16 cellular contexts compared by ENCODE assay signal in genomic region chr5:58181578-58182286, GRCh38.
A peak's percentile ranks its signal among the peaks of the same experiment; 100 is the strongest.
DNase-seq lines count a peak whose midpoint lies in the region; ATAC-seq, FAIRE-seq and TF ChIP-seq lines count a peak whose summit lies in the region.
"Had no signal": no experiment of that assay in that cellular context is flagged by ENCODE, and none has a peak within 500 bp of the region (broad histone marks: within the 10 kb centered on the region; RNA-seq: fewer than 3 reads in every experiment).

No MANE protein-coding gene starts in this region.

- peaks cover 56% of the 10 kb centered on the region for H3K4me1 Mint-ChIP-seq in HFFc6 (ENCODE audit: low read depth)
- no peaks in the 10 kb centered on the region for H3K4me1 Mint-ChIP-seq in naive thymus-derived CD4-positive, alpha-beta T cell
- H3K4me1 Mint-ChIP-seq: CD14-positive monocyte had no signal

- DNase-seq in A549 (ENCODE audit: low read depth in 1 of 2, low spot score in 1 of 2) (no peak), HFFc6 (no peak), ascending aorta (ENCODE audit: low spot score in 2 of 2) (no peak), neuronal stem cell (ENCODE audit: low spot score) (no peak), NCI-H1048 (lab: John Stamatoyannopoulos, UW) (no peak), RWPE1 (ENCODE audit: low spot score) (no peak)
- DNase-seq in naive thymus-derived CD4-positive, alpha-beta T cell = no peak
- DNase-seq: COR-L47, KBM-7, NCI-H1436 treated with DMSO at 0.1 percent for 48 hours, NCI-H2029 treated with DMSO at 0.1 percent for 48 hours, NCI-H774 had no signal

- no peak overlapping the region for H2BK5ac ChIP-seq in neuronal stem cell (ENCODE audit: low read length)

- peak overlapping the region; percentile 76 for H2AFZ ChIP-seq in neuronal stem cell (ENCODE audit: low read length)

- H3K4me2 ChIP-seq in A549 (peak overlapping the region; percentile 43), neuronal stem cell (ENCODE audit: insufficient read depth, low read length, poor library complexity, severe bottlenecking) (no peak overlapping the region)

- TF ChIP-seq CTCF in A549 (IDR thresholded peaks at IDR 0.05) (no peak), HFFc6 (IDR thresholded peaks at IDR 0.05) (no peak), ascending aorta (IDR thresholded peaks at IDR 0.05) (no peak), RWPE1 (conservative IDR thresholded peaks at IDR 0.05; ENCODE audit: low read depth) (no peak)

- H3K4me1 ChIP-seq in A549 (peaks cover 55% of the 10 kb centered on the region), ascending aorta (peaks cover 0 to 12% of the 10 kb centered on the region in 2 donors), neuronal stem cell (ENCODE audit: control insufficient read depth in 2 of 2, insufficient read depth in 1 of 2, low read depth in 1 of 2, low read length in 2 of 2) (peaks cover 6 to 9% of the 10 kb centered on the region in 2 donors)
- no peaks in the 10 kb centered on the region for H3K4me1 ChIP-seq in naive thymus-derived CD4-positive, alpha-beta T cell (ENCODE audit: control insufficient read depth in 2 of 2, insufficient read depth in 2 of 2, low read length in 2 of 2)

- H3K4me3 ChIP-seq in A549 = no peak overlapping the region
- no peak overlapping the region for H3K4me3 ChIP-seq in ascending aorta
- H3K4me3 ChIP-seq in neuronal stem cell (ENCODE audit: low read length in 2 of 2) = no peak overlapping the region
- no peak overlapping the region for H3K4me3 ChIP-seq in naive thymus-derived CD4-positive, alpha-beta T cell (ENCODE audit: low read length)
- H3K4me3 ChIP-seq: SK-N-MC had no signal

- peak overlapping the region; percentile 19; the same call in 1 of the 2 replicates for H3K4me3 Mint-ChIP-seq in HFFc6
- H3K4me3 Mint-ChIP-seq in naive thymus-derived CD4-positive, alpha-beta T cell = no peak overlapping the region
- H3K4me3 Mint-ChIP-seq: CD14-positive monocyte had no signal

- no peak for TF ChIP-seq EP300 in A549 (IDR thresholded peaks at IDR 0.05)

- H3K18ac ChIP-seq in neuronal stem cell (ENCODE audit: low read length) = no peak overlapping the region

- no peak overlapping the region for H3K14ac ChIP-seq in neuronal stem cell (ENCODE audit: low read length)

- TF ChIP-seq POLR2A in A549 (IDR thresholded peaks at IDR 0.05; ENCODE audit: low read length) = no peak

- ATAC-seq in A549 (peak in 1 of 2 experiments; percentile 30; a peak in 1 of 6 replicates), HG03439 (IDR thresholded peaks at IDR 0.05; ENCODE audit: unreplicated experiment) (no peak)
- ATAC-seq in naive thymus-derived CD4-positive, alpha-beta T cell = no peak
- ATAC-seq: Right ventricle myocardium inferior had no signal

- CTCF ChIA-PET in A549 (lab: Yijun Ruan, JAX) (interaction anchor here (0.7 to 4.0 kb wide), 5 partner anchors 279 to 882 kb away, joined by 3 to 17 read pairs (median 3); no protein-coding TSS in a partner anchor), RWPE1 (lab: Yijun Ruan, JAX) (interaction anchor here (1.0 kb wide), 1 partner anchor 22 kb away, joined by 4 read pairs; no protein-coding TSS in a partner anchor)
- CTCF ChIA-PET in naive thymus-derived CD4-positive, alpha-beta T cell (lab: Charles Lee) = no interaction called here

- POLR2A ChIA-PET in A549 (lab: Yijun Ruan, JAX) (no interaction called here), RWPE1 (lab: Yijun Ruan, JAX; ENCODE audit: low non-redundant PET) (interaction anchor here (0.7 kb wide), 1 partner anchor 21 kb away, joined by 3 read pairs; no protein-coding TSS in a partner anchor)
- POLR2A ChIA-PET in naive thymus-derived CD4-positive, alpha-beta T cell (lab: Charles Lee) = no interaction called here

- 50% methylated on average over 6 of the region's 6 CpGs for WGBS in A549 (ENCODE audit: missing lambda C conversion rate)
- no CpG with 5 or more reads among the region's 6 CpGs for WGBS in neuronal stem cell (ENCODE audit: extremely low coverage in 2 of 2, insufficient read length in 2 of 2, insufficient replicate concordance in 1 of 2), 2 donors

- H3K36me3 ChIP-seq in ascending aorta = no peaks in the 10 kb centered on the region
- no peaks in the 10 kb centered on the region for H3K36me3 ChIP-seq in neuronal stem cell (replicated peaks in 1 of 2; ENCODE audit: control insufficient read depth in 2 of 2, insufficient read depth in 2 of 2, low read length in 2 of 2)
- no peaks in the 10 kb centered on the region for H3K36me3 ChIP-seq in naive thymus-derived CD4-positive, alpha-beta T cell (ENCODE audit: control insufficient read depth in 2 of 3, insufficient read depth in 3 of 3, low read length in 3 of 3)

- no peak overlapping the region for H4K8ac ChIP-seq in neuronal stem cell (ENCODE audit: low read depth, low read length)

- H2BK120ac ChIP-seq in neuronal stem cell (ENCODE audit: low read depth, low read length) = no peak overlapping the region

- peak; percentile 68 for FAIRE-seq in A549 (lab: Jason Lieb, UNC)

- intact Hi-C loops in ascending aorta (cut with DNase I) = no loop called here
- intact Hi-C loops in naive thymus-derived CD4-positive, alpha-beta T cell (cut with micrococcal nuclease) = no loop called here

- H3K27me3 ChIP-seq in ascending aorta (no peaks in the 10 kb centered on the region), neuronal stem cell (ENCODE audit: control insufficient read depth in 3 of 3, insufficient read depth in 3 of 3, low read depth in 1 of 3, low read length in 3 of 3) (no peaks in the 10 kb centered on the region)
- no peaks in the 10 kb centered on the region for H3K27me3 ChIP-seq in naive thymus-derived CD4-positive, alpha-beta T cell (ENCODE audit: control insufficient read depth in 2 of 2, insufficient read depth in 2 of 2, low read length in 2 of 2)

- H3K4ac ChIP-seq in neuronal stem cell (ENCODE audit: low read length) = no peak overlapping the region

- no peak overlapping the region for H4K91ac ChIP-seq in neuronal stem cell (ENCODE audit: low read depth, low read length, poor library complexity)

- no peaks in the 10 kb centered on the region for H3K9me3 ChIP-seq in A549
- H3K9me3 ChIP-seq in ascending aorta = no peaks in the 10 kb centered on the region
- no peaks in the 10 kb centered on the region for H3K9me3 ChIP-seq in neuronal stem cell (replicated peaks in 1 of 2; ENCODE audit: control insufficient read depth in 2 of 2, insufficient read depth in 1 of 2, low read depth in 1 of 2, low read length in 2 of 2)
- H3K9me3 ChIP-seq in naive thymus-derived CD4-positive, alpha-beta T cell (ENCODE audit: control insufficient read depth in 2 of 3, low read length in 3 of 3) = no peaks in the 10 kb centered on the region

- H3K27ac ChIP-seq in A549 (peak overlapping the region; percentile 85 to 91), ascending aorta (peak overlapping the region; percentile 11 to 26), neuronal stem cell (replicated peaks; ENCODE audit: low read length) (no peak overlapping the region), RWPE1 (no peak overlapping the region)
- no peak overlapping the region for H3K27ac ChIP-seq in naive thymus-derived CD4-positive, alpha-beta T cell (ENCODE audit: low read depth, low read length)
- H3K27ac ChIP-seq: SK-N-MC had no signal

- peak overlapping the region; percentile 34 for H3K27ac Mint-ChIP-seq in HFFc6
- H3K27ac Mint-ChIP-seq in naive thymus-derived CD4-positive, alpha-beta T cell = no peak overlapping the region
- H3K27ac Mint-ChIP-seq: CD14-positive monocyte had no signal

- no peak overlapping the region for H2AK5ac ChIP-seq in neuronal stem cell (ENCODE audit: low read depth, low read length)

- H3K9me3 Mint-ChIP-seq in HFFc6 = no peaks in the 10 kb centered on the region
- no peaks in the 10 kb centered on the region for H3K9me3 Mint-ChIP-seq in naive thymus-derived CD4-positive, alpha-beta T cell

- no peak overlapping the region for H2BK15ac ChIP-seq in neuronal stem cell (ENCODE audit: low read length)

- no peaks in the 10 kb centered on the region for H3K36me3 Mint-ChIP-seq in HFFc6 (ENCODE audit: low read depth)
- no peaks in the 10 kb centered on the region for H3K36me3 Mint-ChIP-seq in naive thymus-derived CD4-positive, alpha-beta T cell
- H3K36me3 Mint-ChIP-seq: CD14-positive monocyte had no signal

- no peak overlapping the region for H3K9ac ChIP-seq in neuronal stem cell (ENCODE audit: low read depth, low read length, poor library complexity)

- no peaks in the 10 kb centered on the region for H3K27me3 Mint-ChIP-seq in HFFc6 (ENCODE audit: insufficient read depth)
- peaks cover 0 to 8% (median 0%) of the 10 kb centered on the region in 5 donors for H3K27me3 Mint-ChIP-seq in naive thymus-derived CD4-positive, alpha-beta T cell

- H3K79me1 ChIP-seq in neuronal stem cell (ENCODE audit: low read depth, low read length) = no peaks in the 10 kb centered on the region

- H3K23ac ChIP-seq in neuronal stem cell (ENCODE audit: low read depth, low read length, poor library complexity) = no peak overlapping the region

- TF ChIP-seq RAD21 in A549 (conservative IDR thresholded peaks at IDR 0.05 in 1 of 2, IDR thresholded peaks at IDR 0.05 in 1 of 2) = no peak

- H2BK12ac ChIP-seq in neuronal stem cell (ENCODE audit: low read length) = no peak overlapping the region

TF ChIP-seq in A549, 52 proteins besides CTCF, POLR2A, EP300 and RAD21 (continues in another document):
- TF ChIP-seq NR3C1 (IDR thresholded peaks at IDR 0.05) = no peak
- TF ChIP-seq GATA3 (IDR thresholded peaks at IDR 0.05; ENCODE audit: borderline replicate concordance) = 0 out of 2 replicates have a peak, but pooled peaks have one; percentile 49
- TF ChIP-seq EHMT2 (IDR thresholded peaks at IDR 0.05; ENCODE audit: low read depth) = no peak
- TF ChIP-seq FOXS1 (CRISPR knock-in tag; IDR thresholded peaks at IDR 0.05) = no peak
- TF ChIP-seq ZSCAN20 (CRISPR knock-in tag; IDR thresholded peaks at IDR 0.05) = no peak
- no peak for TF ChIP-seq KDM1A (IDR thresholded peaks at IDR 0.05; ENCODE audit: low read depth)
- no peak for TF ChIP-seq BCL3 (IDR thresholded peaks at IDR 0.05)
- no peak for TF ChIP-seq TP53 (CRISPR knock-in tag; IDR thresholded peaks at IDR 0.05)
- TF ChIP-seq CHD2 (IDR thresholded peaks at IDR 0.05; ENCODE audit: low read length, partially characterized antibody) = no peak
- TF ChIP-seq RCOR1 (IDR thresholded peaks at IDR 0.05; ENCODE audit: low read depth, low read length) = no peak
- TF ChIP-seq CEBPB (IDR thresholded peaks at IDR 0.05) = peak; percentile 18 to 35; a peak in 1 of 4 replicates
- no peak for TF ChIP-seq CHD4 (IDR thresholded peaks at IDR 0.05; ENCODE audit: borderline replicate concordance)
- no peak for TF ChIP-seq HOXB5 (CRISPR knock-in tag; IDR thresholded peaks at IDR 0.05)
- no peak for TF ChIP-seq SMC3 (IDR thresholded peaks at IDR 0.05)

Comparison
In these comparisons a context has a peak if more than half of its experiments do, and no peak if none do; other contexts are left out.
1. H3K27ac ChIP-seq: peak in A549 (2 of 2) and ascending aorta (2 of 2); none in neuronal stem cell (single experiment), RWPE1 (single experiment) and naive thymus-derived CD4-positive, alpha-beta T cell (single experiment).